Comparison of ENCODE assay signal across 8 cellular contexts in genomic region chr5:31638286-31638685, GRCh38. TPM values are rescaled to one million over a fixed set of nuclear protein-coding genes. Genes with fewer than 3 reads are reported as not detected.
DNase-seq lines count a peak whose midpoint lies in the region; ATAC-seq and TF ChIP-seq lines count a peak whose summit lies in the region.

No MANE protein-coding gene starts in this region.

- DNase-seq in BE2C (peak; percentile 28), RWPE2 (ENCODE audit: low spot score) (no peak), fibroblast of lung (ENCODE audit: low read depth in 2 of 2) (no peak), psoas muscle (peak; percentile 31 to 67), islet precursor cell (no peak), NCI-H187 treated with DMSO at 0.1 percent for 48 hours (lab: John Stamatoyannopoulos, UW) (no peak)

- peak overlapping the region; percentile 69 for H2AFZ ChIP-seq in fibroblast of lung (ENCODE audit: low read length)

- TF ChIP-seq CTCF in BE2C (IDR thresholded peaks at IDR 0.05; ENCODE audit: low read depth, low read length): no peak
- no peak for TF ChIP-seq CTCF in RWPE2 (IDR thresholded peaks at IDR 0.05; ENCODE audit: poor library complexity, severe bottlenecking)
- TF ChIP-seq CTCF in fibroblast of lung (conservative IDR thresholded peaks at IDR 0.05 in 1 of 2, IDR thresholded peaks at IDR 0.05 in 1 of 2; ENCODE audit: low read depth in 1 of 2, low read length in 2 of 2): no peak
- TF ChIP-seq CTCF in psoas muscle (IDR thresholded peaks at IDR 0.05): no peak

- H3K79me2 ChIP-seq in fibroblast of lung (ENCODE audit: control insufficient read depth, insufficient read depth, low read length): no peaks in the 10 kb centered on the region

- intact Hi-C loops in psoas muscle (cut with DNase I): loop anchor here in 1 of 2 donors (5.0 kb wide), 1 partner anchor 169 kb away; no protein-coding TSS in a partner anchor

- H3K36me3 ChIP-seq in BE2C: no peaks in the 10 kb centered on the region
- no peaks in the 10 kb centered on the region for H3K36me3 ChIP-seq in RWPE2 (ENCODE audit: low read depth)
- H3K36me3 ChIP-seq in fibroblast of lung (ENCODE audit: control insufficient read depth, insufficient read depth, low read length): no peaks in the 10 kb centered on the region
- no peaks in the 10 kb centered on the region for H3K36me3 ChIP-seq in psoas muscle (ENCODE audit: insufficient read depth in 1 of 2, low read depth in 1 of 2)

- H3K4me3 ChIP-seq in BE2C (ENCODE audit: low read depth, low read length): peak overlapping the region; percentile 71
- H3K4me3 ChIP-seq in RWPE2 (ENCODE audit: severe bottlenecking): peak overlapping the region; percentile 41
- H3K4me3 ChIP-seq in fibroblast of lung (replicated peaks in 1 of 4; ENCODE audit: control extremely low read depth in 1 of 4, insufficient read depth in 1 of 4, low read depth in 3 of 4, low read length in 4 of 4): peak overlapping the region; percentile 48 to 68 (median 60)
- H3K4me3 ChIP-seq in psoas muscle: peak overlapping the region; percentile 88

- H3K27ac ChIP-seq in RWPE2 (ENCODE audit: poor library complexity, severe bottlenecking) (no peak overlapping the region), fibroblast of lung (ENCODE audit: insufficient read depth, low read length) (no peak overlapping the region), psoas muscle (no peak overlapping the region)

- H3K4me2 ChIP-seq in fibroblast of lung (ENCODE audit: extremely low read depth, insufficient read depth, low read length): peak overlapping the region; percentile 92

- peak; percentile 22 for ATAC-seq in GM21723 (IDR thresholded peaks at IDR 0.05; ENCODE audit: unreplicated experiment)
- no peak; the same call in 2 of the 3 replicates for ATAC-seq in RWPE2 (ENCODE audit: low read depth)
- ATAC-seq in psoas muscle: peak in 1 of 4 donors; percentile 17
- no peak for ATAC-seq in HG03565 (IDR thresholded peaks at IDR 0.05; ENCODE audit: unreplicated experiment)

- WGBS in psoas muscle, 3 donors: 11 to 18% (median 14%) methylated on average over 9 of the region's 9 CpGs

- H3K4me1 ChIP-seq in BE2C: peaks cover 4% of the 10 kb centered on the region; the same call in 1 of the 2 replicates
- H3K4me1 ChIP-seq in RWPE2 (ENCODE audit: insufficient read depth, poor library complexity, severe bottlenecking): peaks cover 3% of the 10 kb centered on the region
- no peaks in the 10 kb centered on the region for H3K4me1 ChIP-seq in fibroblast of lung (ENCODE audit: control insufficient read depth, extremely low read depth, insufficient read depth, low read length)
- H3K4me1 ChIP-seq in psoas muscle: peaks cover 9% of the 10 kb centered on the region

- H4K20me1 ChIP-seq in fibroblast of lung (ENCODE audit: control insufficient read depth, extremely low read depth, insufficient read depth, low read length): no peaks in the 10 kb centered on the region

- no peaks in the 10 kb centered on the region for H3K9me3 ChIP-seq in BE2C
- H3K9me3 ChIP-seq in RWPE2 (ENCODE audit: severe bottlenecking): no peaks in the 10 kb centered on the region
- no peaks in the 10 kb centered on the region for H3K9me3 ChIP-seq in fibroblast of lung (ENCODE audit: control insufficient read depth, insufficient read depth, low read depth, low read length)
- no peaks in the 10 kb centered on the region for H3K9me3 ChIP-seq in psoas muscle

- H3K27me3 ChIP-seq in BE2C: 0 out of 2 replicates have a peak, but pooled peaks cover 3% of the 10 kb centered on the region
- H3K27me3 ChIP-seq in RWPE2 (ENCODE audit: insufficient read depth, poor library complexity, severe bottlenecking): peaks cover 18% of the 10 kb centered on the region
- peaks cover 15% of the 10 kb centered on the region for H3K27me3 ChIP-seq in fibroblast of lung (ENCODE audit: control insufficient read depth, insufficient read depth, low read length)
- peaks cover 0 to 7% (median 0%) of the 10 kb centered on the region in 3 donors for H3K27me3 ChIP-seq in psoas muscle (ENCODE audit: insufficient read depth in 3 of 3, low read length in 2 of 3)

- H3K9ac ChIP-seq in fibroblast of lung (ENCODE audit: insufficient read depth, low read length): no peak overlapping the region

RNA-seq across cellular contexts. Expression of gene PDZD2, which starts 0.6 kb away (rescaled TPM):
- 2.2 TPM for polyA plus RNA-seq in BE2C (2012; ENCODE audit: insufficient read depth, insufficient read length, low read depth)
- total RNA-seq in fibroblast of lung (under 0.01 and 0.33 TPM in 2 replicates), psoas muscle (10 to 100 TPM in 1 of 4 donors, 1 to 10 TPM in 3; 4.4 to 17.5 (median 7.0) TPM)
- polyA plus RNA-seq in fibroblast of lung (0.29 and 0.40 TPM in 2 replicates), psoas muscle (1 to 10 TPM; 1.4 to 4.5 (median 1.5) TPM)
- polyA plus RNA-seq in fibroblast of lung (2012): 0.37 and 0.51 TPM in 2 replicates
- polyA minus RNA-seq in fibroblast of lung (ENCODE audit: low replicate concordance): 0.39 and 1.8 TPM in 2 replicates

Comparison
In these comparisons a context has a peak if more than half of its experiments do, and no peak if none do; other contexts are left out.
1. DNase-seq: peak in BE2C (single experiment) and psoas muscle (2 of 2); none in RWPE2 (single experiment), fibroblast of lung (0 of 2), islet precursor cell (single experiment) and NCI-H187 treated with DMSO at 0.1 percent for 48 hours (single experiment).
2. Peak in every context shown above with its lines, with median percentiles within 50 percentile points of each other: H3K4me3 ChIP-seq.